In the genomic region with DNA sequence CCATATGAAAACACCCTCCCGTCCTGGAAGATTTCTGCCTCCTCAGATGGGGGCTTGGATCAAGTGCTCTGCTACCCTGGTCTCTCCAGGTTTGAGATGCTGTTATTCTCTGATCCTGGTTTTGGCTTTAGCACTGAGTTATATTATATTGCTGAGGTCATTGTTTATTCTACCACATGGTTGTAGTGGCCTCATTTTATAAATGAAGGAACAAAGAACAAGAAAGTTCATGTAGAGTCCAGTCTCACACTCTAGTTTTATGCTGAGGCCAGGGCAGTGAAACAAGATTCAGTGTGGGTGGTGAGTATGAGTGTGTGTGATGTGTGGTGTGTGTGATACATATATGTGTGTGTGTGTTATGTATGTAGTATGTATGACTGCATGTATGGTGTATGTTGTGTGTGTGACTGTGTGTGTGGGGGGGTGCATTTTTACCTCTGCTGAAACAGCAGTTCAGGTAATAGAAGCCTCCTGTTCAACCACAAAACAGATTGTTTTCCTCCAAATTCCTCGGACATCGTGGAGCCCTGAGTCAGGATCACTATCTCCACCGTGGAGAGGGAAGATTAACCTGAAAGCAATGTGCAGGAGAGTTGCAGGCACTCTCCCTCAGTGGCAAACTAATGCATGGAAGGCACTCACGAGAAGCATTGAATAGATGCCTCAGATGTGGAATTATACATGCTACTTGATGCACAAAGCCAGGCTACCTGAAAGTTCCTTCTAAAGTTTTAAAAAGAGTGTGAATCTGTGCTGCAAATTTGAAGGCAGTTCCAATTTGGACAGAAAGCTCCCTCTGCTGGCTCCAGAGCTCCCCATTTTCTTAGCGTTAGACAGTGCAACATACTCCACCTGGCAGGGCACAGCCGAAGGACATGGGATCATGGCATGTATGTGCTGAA, we compare ENCODE assay signal across 8 cellular contexts.
DNase-seq lines count a peak whose midpoint lies in the region; ATAC-seq, FAIRE-seq and TF ChIP-seq lines count a peak whose summit lies in the region.

No MANE protein-coding gene starts in this region.

- H3K27ac ChIP-seq in body of pancreas (no peak overlapping the region), kidney (ENCODE audit: low read depth in 2 of 2, low read length in 2 of 2) (no peak overlapping the region), thoracic aorta (no peak overlapping the region)

- no peak overlapping the region for H3K9ac ChIP-seq in kidney (ENCODE audit: low read length in 2 of 2)

- intact Hi-C loops in body of pancreas (cut with DNase I), result no loop called here
- intact Hi-C loops in kidney (cut with DNase I), result loop anchor here (10.0 kb wide), 1 partner anchor 857 kb away; no protein-coding TSS in a partner anchor

- FAIRE-seq in kidney (lab: Jason Lieb, UNC), result no peak

- WGBS in body of pancreas, 2 donors, result 22% methylated on average over 6 to 7 of the region's 7 CpGs

- no peaks in the 10 kb centered on the region for H3K4me1 ChIP-seq in body of pancreas
- peaks cover 0 to 5% of the 10 kb centered on the region in 2 donors for H3K4me1 ChIP-seq in kidney (ENCODE audit: control insufficient read depth in 1 of 2, insufficient read depth in 1 of 2, low read depth in 1 of 2, low read length in 2 of 2)
- H3K4me1 ChIP-seq in thoracic aorta (ENCODE audit: control insufficient read depth in 1 of 2, low read depth in 2 of 2), result peaks cover 0 to 20% of the 10 kb centered on the region in 2 donors

- no peak for DNase-seq in AG04449 (ENCODE audit: low read depth, low spot score)
- DNase-seq in HS-5 (ENCODE audit: low read depth), result peak; percentile 20
- peak; percentile 37 to 65 (median 49) for DNase-seq in body of pancreas
- DNase-seq in kidney, result no peak
- DNase-seq in thoracic aorta (ENCODE audit: low spot score), result no peak
- no peak for DNase-seq in NCI-H146 treated with DMSO at 0.1 percent for 48 hours (lab: John Stamatoyannopoulos, UW; ENCODE audit: unreplicated experiment)

- TF ChIP-seq POLR2A in body of pancreas (IDR thresholded peaks at IDR 0.05), result no peak

- ATAC-seq in body of pancreas (peak; percentile 38), thoracic aorta (ENCODE audit: insufficient number of reproducible peaks, low FRiP score, low read depth) (no peak), GM21619 (IDR thresholded peaks at IDR 0.05; ENCODE audit: unreplicated experiment) (no peak), GM19035 (IDR thresholded peaks at IDR 0.05; ENCODE audit: unreplicated experiment) (no peak)

- H3K36me3 ChIP-seq in body of pancreas (replicated peaks in 1 of 2; ENCODE audit: insufficient read depth in 1 of 2, low read depth in 2 of 2) (no peaks in the 10 kb centered on the region), kidney (ENCODE audit: control insufficient read depth in 1 of 2, insufficient read depth in 2 of 2, low read length in 2 of 2) (no peaks in the 10 kb centered on the region), thoracic aorta (no peaks in the 10 kb centered on the region)

- H3K9me3 ChIP-seq in body of pancreas (no peaks in the 10 kb centered on the region), kidney (ENCODE audit: control insufficient read depth in 1 of 2, low read length in 2 of 2) (no peaks in the 10 kb centered on the region), thoracic aorta (no peaks in the 10 kb centered on the region)

- TF ChIP-seq CTCF in AG04449 (IDR thresholded peaks at IDR 0.05; ENCODE audit: insufficient read depth, low read length, missing control alignments) (peak; percentile 63), body of pancreas (IDR thresholded peaks at IDR 0.05) (peak; percentile 24 to 64 (median 44)), kidney (IDR thresholded peaks at IDR 0.05; ENCODE audit: borderline replicate concordance, extremely low read depth, insufficient read depth) (peak; percentile 54), thoracic aorta (IDR thresholded peaks at IDR 0.05) (peak; percentile 60)

- no peak overlapping the region for H3K4me3 ChIP-seq in AG04449 (ENCODE audit: low read depth, low read length)
- no peak overlapping the region for H3K4me3 ChIP-seq in body of pancreas
- peak overlapping the region in 1 of 2 donors; percentile 23 for H3K4me3 ChIP-seq in kidney (ENCODE audit: low read length in 2 of 2)
- no peak overlapping the region for H3K4me3 ChIP-seq in thoracic aorta

- CTCF ChIA-PET in AG04449 (lab: Yijun Ruan, JAX), result interaction anchor here (0.8 to 6.7 kb wide), 16 partner anchors 9 to 895 kb away, joined by 3 to 95 read pairs (median 4); no protein-coding TSS in a partner anchor

- POLR2A ChIA-PET in AG04449 (lab: Yijun Ruan, JAX), result no interaction called here

- H3K27me3 ChIP-seq in body of pancreas, result no peaks in the 10 kb centered on the region
- no peaks in the 10 kb centered on the region for H3K27me3 ChIP-seq in thoracic aorta (replicated peaks; ENCODE audit: insufficient read depth)

Comparison
In these comparisons a context has a peak if more than half of its experiments do, and no peak if none do; other contexts are left out.
1. DNase-seq: peak in HS-5 (single experiment) and body of pancreas (4 of 4); none in AG04449 (single experiment), kidney (single experiment), thoracic aorta (single experiment) and NCI-H146 treated with DMSO at 0.1 percent for 48 hours (single experiment).
2. Peak in every context shown above with its lines, with median percentiles within 50 percentile points of each other: CTCF ChIP-seq.